2 cellular contexts compared by ENCODE assay signal in genomic region chr17:31699281-31699680, GRCh38.
TF ChIP-seq lines count a peak whose summit lies in the region.

No MANE protein-coding gene starts in this region.

TF ChIP-seq in K562, 482 proteins besides CTCF, POLR2A, EP300 and RAD21 (continued from another document and continues in another):
- TF ChIP-seq RBM14 (IDR thresholded peaks at IDR 0.05; ENCODE audit: borderline replicate concordance, insufficient read depth, low read depth, low read length): no peak
- no peak for TF ChIP-seq ERF (CRISPR knock-in tag; IDR thresholded peaks at IDR 0.05)
- no peak for TF ChIP-seq FUS (optimal IDR thresholded peaks at IDR 0.05; ENCODE audit: low read depth, low read length)
- TF ChIP-seq ZNF224 (CRISPR knock-in tag; IDR thresholded peaks at IDR 0.05): no peak
- TF ChIP-seq FOSL1 (tag; conservative IDR thresholded peaks at IDR 0.05): no peak
- TF ChIP-seq ZFX (CRISPR knock-in tag; IDR thresholded peaks at IDR 0.05): no peak
- no peak for TF ChIP-seq SAP30 (IDR thresholded peaks at IDR 0.05; ENCODE audit: borderline replicate concordance, insufficient read depth, low read depth, low read length, poor library complexity, severe bottlenecking)
- peak; percentile 88 for TF ChIP-seq RBM25 (IDR thresholded peaks at IDR 0.05; ENCODE audit: low read depth, low read length, severe bottlenecking)
- no peak for TF ChIP-seq MEF2D (tag; conservative IDR thresholded peaks at IDR 0.05; ENCODE audit: low read depth)
- no peak for TF ChIP-seq ZSCAN32 (CRISPR knock-in tag; IDR thresholded peaks at IDR 0.05)
- TF ChIP-seq ZNF830 (CRISPR knock-in tag; IDR thresholded peaks at IDR 0.05): no peak
- TF ChIP-seq NRF1 (conservative IDR thresholded peaks at IDR 0.05 in 1 of 2, IDR thresholded peaks at IDR 0.05 in 1 of 2): no peak
- no peak for TF ChIP-seq ZNF3 (CRISPR knock-in tag; IDR thresholded peaks at IDR 0.05)
- TF ChIP-seq EWSR1 (IDR thresholded peaks at IDR 0.05; ENCODE audit: borderline replicate concordance, low read depth, partially characterized antibody): no peak
- peak; percentile 19 for TF ChIP-seq MEIS2 (IDR thresholded peaks at IDR 0.05; ENCODE audit: partially characterized antibody)
- no peak for TF ChIP-seq ZNF512 (tag; IDR thresholded peaks at IDR 0.05)
- TF ChIP-seq ZKSCAN3 (CRISPR knock-in tag; IDR thresholded peaks at IDR 0.05): no peak
- TF ChIP-seq ETV6 (IDR thresholded peaks at IDR 0.05; ENCODE audit: borderline replicate concordance in 1 of 2, low read depth in 2 of 2, low read length in 1 of 2): no peak
- TF ChIP-seq ETV6 (CRISPR knock-in tag; IDR thresholded peaks at IDR 0.05; ENCODE audit: borderline replicate concordance): no peak
- TF ChIP-seq GTF2F1 (IDR thresholded peaks at IDR 0.05; ENCODE audit: low read depth, low read length): no peak
- no peak for TF ChIP-seq HMG20A (CRISPR knock-in tag; conservative IDR thresholded peaks at IDR 0.05)
- TF ChIP-seq EP400 (IDR thresholded peaks at IDR 0.05): no peak
- TF ChIP-seq CHCHD3 (CRISPR knock-in tag; IDR thresholded peaks at IDR 0.05): no peak
- peak in 1 of 2 experiments; percentile 24; a peak in 1 of 4 replicates for TF ChIP-seq KDM1A (IDR thresholded peaks at IDR 0.05)
- TF ChIP-seq THAP12 (CRISPR knock-in tag; IDR thresholded peaks at IDR 0.05): no peak
- peak; percentile 96 for TF ChIP-seq ZFP36 (IDR thresholded peaks at IDR 0.05; ENCODE audit: low read depth, low read length, partially characterized antibody)
- no peak for TF ChIP-seq ZBTB17 (CRISPR knock-in tag; IDR thresholded peaks at IDR 0.05)
- TF ChIP-seq NFIC (IDR thresholded peaks at IDR 0.05): peak; percentile 97
- no peak for TF ChIP-seq PURB (CRISPR knock-in tag; IDR thresholded peaks at IDR 0.05; ENCODE audit: low read depth)
- peak; percentile 16; the same call in 1 of the 2 replicates for TF ChIP-seq ESRRA (IDR thresholded peaks at IDR 0.05; ENCODE audit: borderline replicate concordance, low read depth)
- TF ChIP-seq, protein P1, sequence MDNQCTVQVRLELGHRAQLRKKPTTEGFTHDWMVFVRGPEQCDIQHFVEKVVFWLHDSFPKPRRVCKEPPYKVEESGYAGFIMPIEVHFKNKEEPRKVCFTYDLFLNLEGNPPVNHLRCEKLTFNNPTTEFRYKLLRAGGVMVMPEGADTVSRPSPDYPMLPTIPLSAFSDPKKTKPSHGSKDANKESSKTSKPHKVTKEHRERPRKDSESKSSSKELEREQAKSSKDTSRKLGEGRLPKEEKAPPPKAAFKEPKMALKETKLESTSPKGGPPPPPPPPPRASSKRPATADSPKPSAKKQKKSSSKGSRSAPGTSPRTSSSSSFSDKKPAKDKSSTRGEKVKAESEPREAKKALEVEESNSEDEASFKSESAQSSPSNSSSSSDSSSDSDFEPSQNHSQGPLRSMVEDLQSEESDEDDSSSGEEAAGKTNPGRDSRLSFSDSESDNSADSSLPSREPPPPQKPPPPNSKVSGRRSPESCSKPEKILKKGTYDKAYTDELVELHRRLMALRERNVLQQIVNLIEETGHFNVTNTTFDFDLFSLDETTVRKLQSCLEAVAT (IDR thresholded peaks at IDR 0.05): no peak
- TF ChIP-seq ZNF398 (CRISPR knock-in tag; IDR thresholded peaks at IDR 0.05): no peak
- no peak for TF ChIP-seq GATAD2B (IDR thresholded peaks at IDR 0.05; ENCODE audit: borderline replicate concordance)
- no peak for TF ChIP-seq KDM2B (CRISPR knock-in tag; IDR thresholded peaks at IDR 0.05)

TF ChIP-seq in GM23338, 12 proteins besides CTCF, POLR2A, EP300 and RAD21 (continued from another document):
- TF ChIP-seq ETS1 (IDR thresholded peaks at IDR 0.05): no peak
